15 cellular contexts compared by ENCODE assay signal in genomic region chr13:33677215-33677614, GRCh38.
DNase-seq lines count a peak whose midpoint lies in the region; ATAC-seq and TF ChIP-seq lines count a peak whose summit lies in the region.
"Had no signal": no experiment of that assay in that cellular context is flagged by ENCODE, and none has a peak within 500 bp of the region (broad histone marks: within the 10 kb centered on the region; RNA-seq: fewer than 3 reads in every experiment).

No MANE protein-coding gene starts in this region.

- POLR2A ChIA-PET in A673 (lab: Charles Lee; ENCODE audit: low non-redundant PET): interaction anchor here (0.5 kb wide), 1 partner anchor 388 kb away, joined by 4 read pairs; no protein-coding TSS in a partner anchor

- no peak overlapping the region for H3K4me3 Mint-ChIP-seq in T-helper 17 cell
- H3K4me3 Mint-ChIP-seq: endodermal cell; naive B cell; stimulated activated naive B cell treated with anti-CD40 and anti-IgM and Interleukin-4, amounts not matched to agents 10 μg/mL and 1 μg/mL and 100 μg/mL, for 72 hours had no signal

- H3K36me3 Mint-ChIP-seq in T-helper 17 cell (ENCODE audit: low read depth): no peaks in the 10 kb centered on the region
- H3K36me3 Mint-ChIP-seq: CD4-positive, CD25-positive, alpha-beta regulatory T cell; stimulated activated naive B cell treated with anti-CD40 and anti-IgM and Interleukin-4, amounts not matched to agents 10 μg/mL and 1 μg/mL and 100 μg/mL, for 72 hours had no signal

- H3K4me1 Mint-ChIP-seq in T-helper 17 cell: peaks cover 13% of the 10 kb centered on the region

- H3K4me2 ChIP-seq in GM23248 (ENCODE audit: unreplicated experiment): peak overlapping the region; percentile 97

- peaks cover 4% of the 10 kb centered on the region; the same call in 1 of the 2 replicates for H3F3A ChIP-seq in GM23248 (ENCODE audit: insufficient read depth)

- H3K27ac ChIP-seq in GM23248 (no peak overlapping the region), A673 (ENCODE audit: low read depth, low read length, poor library complexity, severe bottlenecking) (no peak overlapping the region)
- H3K27ac ChIP-seq: foreskin keratinocyte had no signal

- DNase-seq in DMS53 (lab: John Stamatoyannopoulos, UW) (peak; percentile 73), GM23248 (no peak), T-helper 17 cell (no peak), mucosa of descending colon (no peak), AG08395 (ENCODE audit: low spot score) (no peak), NCI-H1436 treated with DMSO at 0.1 percent for 48 hours (lab: John Stamatoyannopoulos, UW) (no peak), A673 (ENCODE audit: low spot score) (no peak), kidney glomerular epithelial cell (lab: John Stamatoyannopoulos, UW) (no peak)
- DNase-seq: endodermal cell; naive B cell; stimulated activated naive B cell treated with anti-CD40 and anti-IgM and Interleukin-4, amounts not matched to agents 10 μg/mL and 1 μg/mL and 100 μg/mL, for 72 hours; T1000 had no signal

- H3K79me2 ChIP-seq in GM23248 (ENCODE audit: insufficient read depth): no peaks in the 10 kb centered on the region

- TF ChIP-seq CTCF in mucosa of descending colon (IDR thresholded peaks at IDR 0.05): no peak
- TF ChIP-seq CTCF in A673 (conservative IDR thresholded peaks at IDR 0.05; ENCODE audit: low read depth, low read length): no peak

- H3K9me3 ChIP-seq in GM23248 (ENCODE audit: low read depth): no peaks in the 10 kb centered on the region
- H3K9me3 ChIP-seq in T-helper 17 cell (ENCODE audit: control insufficient read depth, low read length, poor library complexity, severe bottlenecking): no peaks in the 10 kb centered on the region
- H3K9me3 ChIP-seq in mucosa of descending colon: no peaks in the 10 kb centered on the region
- no peaks in the 10 kb centered on the region for H3K9me3 ChIP-seq in A673 (ENCODE audit: low read depth, low read length, poor library complexity, severe bottlenecking)

- H3K36me3 ChIP-seq in GM23248 (ENCODE audit: low read depth): no peaks in the 10 kb centered on the region
- H3K36me3 ChIP-seq in mucosa of descending colon (ENCODE audit: low read depth): no peaks in the 10 kb centered on the region
- H3K36me3 ChIP-seq in A673 (ENCODE audit: insufficient read depth, low read length, poor library complexity, severe bottlenecking): no peaks in the 10 kb centered on the region

- ATAC-seq in T-helper 17 cell (no peak), mucosa of descending colon (peak; percentile 70)
- ATAC-seq: stimulated activated naive B cell treated with anti-CD40 and anti-IgM and Interleukin-4, amounts not matched to agents 10 μg/mL and 1 μg/mL and 100 μg/mL, for 72 hours had no signal

- H3K9me2 ChIP-seq in GM23248 (ENCODE audit: insufficient read depth): no peaks in the 10 kb centered on the region

- H3K27ac Mint-ChIP-seq in T-helper 17 cell: peak overlapping the region; percentile 45
- H3K27ac Mint-ChIP-seq: activated naive CD4-positive, alpha-beta T cell treated with anti-CD3 and anti-CD28 coated beads for 36 hours; CD4-positive, CD25-positive, alpha-beta regulatory T cell; endodermal cell; naive B cell; stimulated activated naive B cell treated with anti-CD40 and anti-IgM and Interleukin-4, amounts not matched to agents 10 μg/mL and 1 μg/mL and 100 μg/mL, for 72 hours had no signal

- no peaks in the 10 kb centered on the region for H3K27me3 Mint-ChIP-seq in T-helper 17 cell
- H3K27me3 Mint-ChIP-seq: CD4-positive, CD25-positive, alpha-beta regulatory T cell; stimulated activated naive B cell treated with anti-CD40 and anti-IgM and Interleukin-4, amounts not matched to agents 10 μg/mL and 1 μg/mL and 100 μg/mL, for 72 hours had no signal

- BruUV-seq in A673 (replicated peaks; lab: Mats Ljungman, UMichigan): no TSS peak

- H3K4me1 ChIP-seq in GM23248 (ENCODE audit: insufficient read depth) (peaks cover 16% of the 10 kb centered on the region), mucosa of descending colon (ENCODE audit: low read depth) (peaks cover 30% of the 10 kb centered on the region), A673 (ENCODE audit: insufficient read depth, low read length, poor library complexity, severe bottlenecking) (no peaks in the 10 kb centered on the region)
- H3K4me1 ChIP-seq: foreskin keratinocyte had no signal

- no peak overlapping the region for H3K4me3 ChIP-seq in GM23248
- no peak overlapping the region for H3K4me3 ChIP-seq in mucosa of descending colon
- no peak overlapping the region for H3K4me3 ChIP-seq in A673 (ENCODE audit: low read depth, low read length, poor library complexity, severe bottlenecking)

- peak overlapping the region; percentile 92; the same call in 1 of the 2 replicates for H2AFZ ChIP-seq in GM23248

- in situ Hi-C loops in GM23248 (cut with MboI): no loop called here

- H3K27me3 ChIP-seq in GM23248 (replicated peaks; ENCODE audit: insufficient read depth) (no peaks in the 10 kb centered on the region), A673 (replicated peaks; ENCODE audit: insufficient read depth, low read depth, low read length, poor library complexity) (no peaks in the 10 kb centered on the region)
- H3K27me3 ChIP-seq: foreskin keratinocyte had no signal

- WGBS in GM23248 (ENCODE audit: low coverage in 1 of 2, low lambda C conversion rate in 2 of 2, missing lambda C conversion rate in 2 of 2), 2 experiments: 90 to 98% methylated on average over 1 of the region's 1 CpG

- intact Hi-C loops in mucosa of descending colon (cut with DNase I, micrococcal nuclease): no loop called here
- intact Hi-C loops in A673 (cut with micrococcal nuclease; ENCODE audit: unreplicated experiment): no loop called here

- CTCF ChIA-PET in A673 (lab: Charles Lee): no interaction called here

- no peak overlapping the region for H3K9ac ChIP-seq in GM23248

- no peaks in the 10 kb centered on the region for H4K20me1 ChIP-seq in GM23248 (ENCODE audit: insufficient read depth)
